Comparison of ENCODE assay signal across 17 cellular contexts in the genomic region with DNA sequence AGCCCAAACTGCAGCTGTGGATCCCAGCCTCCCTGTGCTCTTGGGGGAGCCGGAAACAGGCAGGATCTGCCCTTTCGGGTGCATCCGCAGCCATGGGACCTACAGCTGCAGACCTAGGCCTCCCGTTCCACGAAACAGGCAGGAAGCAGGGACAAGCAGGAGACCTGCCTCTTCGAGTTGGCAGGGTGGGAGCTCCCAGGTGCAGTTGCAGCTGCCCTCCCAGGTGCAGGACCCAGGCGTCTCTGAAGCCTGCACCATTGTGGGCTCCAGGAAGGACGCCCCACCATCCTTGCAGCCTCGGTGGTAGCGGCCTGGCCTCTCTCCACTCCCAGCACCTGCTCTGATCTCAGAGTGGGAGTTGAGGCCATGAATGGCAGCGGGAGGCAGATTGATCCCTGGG.
DNase-seq lines count a peak whose midpoint lies in the region; ATAC-seq, FAIRE-seq and TF ChIP-seq lines count a peak whose summit lies in the region.
"Had no signal": no experiment of that assay in that cellular context is flagged by ENCODE, and none has a peak within 500 bp of the region (broad histone marks: within the 10 kb centered on the region; RNA-seq: fewer than 3 reads in every experiment).

No MANE protein-coding gene starts in this region.

- no peak for TF ChIP-seq CTCF in spleen (IDR thresholded peaks at IDR 0.05 in 8 of 11, conservative IDR thresholded peaks at IDR 0.05 in 3 of 11)
- no peak for TF ChIP-seq CTCF in tibial nerve (IDR thresholded peaks at IDR 0.05)

- no peak overlapping the region for H3K4me3 ChIP-seq in spleen
- no peak overlapping the region for H3K4me3 ChIP-seq in tibial nerve
- H3K4me3 ChIP-seq: A549 had no signal

- H3K27me3 ChIP-seq in spleen (replicated peaks in 1 of 7), result no peaks in the 10 kb centered on the region
- H3K27me3 ChIP-seq in tibial nerve, result no peaks in the 10 kb centered on the region

- H3K36me3 ChIP-seq in spleen (no peaks in the 10 kb centered on the region), tibial nerve (no peaks in the 10 kb centered on the region)

- H3K9me3 ChIP-seq in spleen, result peaks cover 0 to 49% (median 40%) of the 10 kb centered on the region in 8 donors
- peaks cover 0 to 7% (median 0%) of the 10 kb centered on the region in 4 donors for H3K9me3 ChIP-seq in tibial nerve
- H3K9me3 ChIP-seq: A549 had no signal

- WGBS in spleen, 5 donors, result 85 to 94% (median 89%) methylated on average over 3 to 11 of the region's 11 CpGs
- WGBS in tibial nerve, 2 donors, result 87 to 91% methylated on average over 5 to 7 of the region's 11 CpGs

- ATAC-seq in Right ventricle myocardium inferior (no peak), Right ventricle myocardium superior (ENCODE audit: poor library complexity) (no peak), HG02588 (IDR thresholded peaks at IDR 0.05; ENCODE audit: unreplicated experiment) (no peak)
- ATAC-seq: A549, HepG2 had no signal

- no peaks in the 10 kb centered on the region for H3K4me1 ChIP-seq in spleen
- no peaks in the 10 kb centered on the region for H3K4me1 ChIP-seq in tibial nerve
- H3K4me1 ChIP-seq: A549 had no signal

- FAIRE-seq in GM12891 (lab: Jason Lieb, UNC), result no peak
- FAIRE-seq: A549, H1, HepG2 had no signal

- DNase-seq in Right ventricle myocardium inferior (ENCODE audit: missing footprints) (peak; percentile 60), Right ventricle myocardium superior (no peak), mesenteric fat pad (ENCODE audit: low spot score) (peak; percentile 86), spleen (peak; percentile 65), tibial nerve (ENCODE audit: low spot score in 2 of 2) (no peak), GM12891 (ENCODE audit: insufficient read length, low spot score) (no peak)
- DNase-seq: AML-193; CD4-positive, alpha-beta memory T cell; DMS153; DMS79; GDM1; H9 had no signal

- TF ChIP-seq EP300 in tibial nerve (IDR thresholded peaks at IDR 0.05), result no peak

- TF ChIP-seq POLR2A in spleen (IDR thresholded peaks at IDR 0.05) (no peak), tibial nerve (IDR thresholded peaks at IDR 0.05) (no peak), GM12891 (IDR thresholded peaks at IDR 0.05; ENCODE audit: low read depth, low read length) (no peak)

- H3K27ac ChIP-seq in spleen (no peak overlapping the region), tibial nerve (no peak overlapping the region)
- H3K27ac ChIP-seq: 22Rv1, A549 had no signal

- intact Hi-C loops in Right ventricle myocardium inferior (cut with DNase I) (no loop called here), Right ventricle myocardium superior (cut with DNase I) (no loop called here), spleen (cut with DNase I; ENCODE audit: low total_unique reads) (no loop called here)

TF ChIP-seq in GM12891, 5 proteins besides CTCF, POLR2A, EP300 and RAD21:
- no peak for TF ChIP-seq SPI1 (IDR thresholded peaks at IDR 0.05; ENCODE audit: low read depth, low read length)
- TF ChIP-seq POU2F2 (IDR thresholded peaks at IDR 0.05; ENCODE audit: low read depth, low read length), result no peak
- TF ChIP-seq POLR2AphosphoS5 (IDR thresholded peaks at IDR 0.05; ENCODE audit: low read depth, low read length), result no peak
- TF ChIP-seq PAX5 (IDR thresholded peaks at IDR 0.05; ENCODE audit: insufficient read depth, low read length, severe bottlenecking), result no peak
- TF ChIP-seq TAF1 (IDR thresholded peaks at IDR 0.05; ENCODE audit: low read depth, low read length), result no peak
TF ChIP-seq in GM12891: peak in this region for 0.

Comparison
In these comparisons a context has a peak if more than half of its experiments do, and no peak if none do; other contexts are left out.
1. DNase-seq: peak in Right ventricle myocardium inferior (single experiment), mesenteric fat pad (single experiment) and spleen (single experiment); none in Right ventricle myocardium superior (single experiment), tibial nerve (0 of 2) and GM12891 (single experiment).